14 cellular contexts compared by ENCODE assay signal in genomic region chr10:71978988-71979691, GRCh38. TPM values are rescaled to one million over a fixed set of nuclear protein-coding genes. Genes with fewer than 3 reads are reported as not detected.
DNase-seq lines count a peak whose midpoint lies in the region; ATAC-seq, FAIRE-seq and TF ChIP-seq lines count a peak whose summit lies in the region.
"Had no signal": no experiment of that assay in that cellular context is flagged by ENCODE, and none has a peak within 500 bp of the region (broad histone marks: within the 10 kb centered on the region; RNA-seq: fewer than 3 reads in every experiment).

No MANE protein-coding gene starts in this region.

- DNase-seq in WTC11 (ENCODE audit: low spot score) (no peak), H1 (ENCODE audit: low read depth in 1 of 2, low spot score in 2 of 2) (no peak), neural progenitor cell (ENCODE audit: low spot score) (no peak), tibial nerve (ENCODE audit: low spot score in 2 of 2) (no peak), DMS53 treated with DMSO at 0.1 percent for 48 hours (lab: John Stamatoyannopoulos, UW; ENCODE audit: unreplicated experiment) (no peak), SKM-1 (lab: John Stamatoyannopoulos, UW; ENCODE audit: unreplicated experiment) (no peak)
- DNase-seq in stimulated activated naive CD4-positive, alpha-beta T cell treated with Interleukin-2 at 50 U/mL for 16 hours (lab: John Stamatoyannopoulos, UW), result no peak
- DNase-seq: islet precursor cell; NCI-H2029; stimulated activated CD4-positive, alpha-beta T cell treated with anti-CD3 and anti-CD28 coated beads, Interleukin-4, amount 100 ng/mL, for 1 hour had no signal

- no peaks in the 10 kb centered on the region for H3K9me3 ChIP-seq in H1 (ENCODE audit: insufficient read depth in 2 of 2, low read depth in 1 of 2, low read length in 1 of 2)
- H3K9me3 ChIP-seq in neural progenitor cell (ENCODE audit: low read depth), result no peaks in the 10 kb centered on the region
- H3K9me3 ChIP-seq in tibial nerve, result no peaks in the 10 kb centered on the region

- no peaks in the 10 kb centered on the region for H3K27me3 ChIP-seq in H1 (replicated peaks in 1 of 4; ENCODE audit: control insufficient read depth in 3 of 4, extremely low read depth in 1 of 4, insufficient read depth in 3 of 4, low read length in 3 of 4)
- no peaks in the 10 kb centered on the region for H3K27me3 ChIP-seq in neural progenitor cell
- no peaks in the 10 kb centered on the region for H3K27me3 ChIP-seq in tibial nerve
- H3K27me3 ChIP-seq: cardiac muscle cell had no signal

- ATAC-seq in WTC11, result no peak

- H3K14ac ChIP-seq in H1 (ENCODE audit: insufficient read length), result no peak overlapping the region

- no peak overlapping the region for H3K23ac ChIP-seq in H1 (ENCODE audit: insufficient read length)

- H3K56ac ChIP-seq in H1 (replicated peaks; ENCODE audit: insufficient read length, low read depth, low read length), result no peak overlapping the region

- peaks cover 16% of the 10 kb centered on the region for H3F3A ChIP-seq in neural progenitor cell (ENCODE audit: low read depth)

- no peak for FAIRE-seq in H1 (lab: Jason Lieb, UNC)

- no peak overlapping the region for H3K4ac ChIP-seq in H1 (replicated peaks; ENCODE audit: insufficient read length, low read depth, low read length)

- no peaks in the 10 kb centered on the region for H3K9me3 Mint-ChIP-seq in WTC11
- H3K9me3 Mint-ChIP-seq in neural progenitor cell, result peaks cover 2% of the 10 kb centered on the region
- H3K9me3 Mint-ChIP-seq: activated naive CD4-positive, alpha-beta T cell treated with anti-CD3 and anti-CD28 coated beads for 36 hours; H9 had no signal

- H2AK5ac ChIP-seq in H1 (ENCODE audit: low read depth, low read length), result no peak overlapping the region

- H3K4me1 Mint-ChIP-seq in WTC11 (peaks cover 27% of the 10 kb centered on the region), neural progenitor cell (peaks cover 77% of the 10 kb centered on the region)
- H3K4me1 Mint-ChIP-seq: CD14-positive monocyte had no signal

- no peak overlapping the region; the same call in 1 of the 2 replicates for H2BK12ac ChIP-seq in H1 (ENCODE audit: low read depth, low read length)

- 0 out of 2 replicates have a peak overlapping the region, but pooled peaks have one; percentile 43 for H2BK20ac ChIP-seq in H1 (ENCODE audit: low read length)

- H4K91ac ChIP-seq in H1 (replicated peaks; ENCODE audit: insufficient read length, low read length), result no peak overlapping the region

- H3K9ac ChIP-seq in H1 (replicated peaks in 1 of 4; ENCODE audit: extremely low read depth in 1 of 4, low read depth in 3 of 4, low read length in 3 of 4), result no peak overlapping the region
- H3K9ac ChIP-seq in neural progenitor cell, result no peak overlapping the region

- H3K79me1 ChIP-seq in H1 (ENCODE audit: low read depth, low read length), result no peaks in the 10 kb centered on the region

- no peak overlapping the region for H3K27ac ChIP-seq in H1 (ENCODE audit: low read depth, low read length)
- no peak overlapping the region for H3K27ac ChIP-seq in neural progenitor cell
- peak overlapping the region; percentile 38 to 99 (median 82) for H3K27ac ChIP-seq in tibial nerve
- H3K27ac ChIP-seq: cardiac muscle cell had no signal

- H3K4me3 ChIP-seq in H1 (ENCODE audit: extremely low read depth in 1 of 4, insufficient read depth in 2 of 4, low read depth in 3 of 4, low read length in 4 of 4), result no peak overlapping the region
- H3K4me3 ChIP-seq in neural progenitor cell, result no peak overlapping the region
- H3K4me3 ChIP-seq in tibial nerve, result no peak overlapping the region
- H3K4me3 ChIP-seq: cardiac muscle cell had no signal

- H3K4me2 ChIP-seq in H1 (ENCODE audit: insufficient read depth in 1 of 2, low read depth in 2 of 2, low read length in 2 of 2), result no peak overlapping the region
- H3K4me2 ChIP-seq in neural progenitor cell, result no peak overlapping the region

- H2AFZ ChIP-seq in H1 (ENCODE audit: low read length) (no peak overlapping the region), neural progenitor cell (replicated peaks) (no peak overlapping the region)

- no peaks in the 10 kb centered on the region for H3K23me2 ChIP-seq in H1 (ENCODE audit: low read depth, low read length)

- peaks cover 0 to 14% (median 4%) of the 10 kb centered on the region in 4 experiments; a peak in 4 of 7 replicates for H3K4me1 ChIP-seq in H1 (replicated peaks in 1 of 4; ENCODE audit: control insufficient read depth in 3 of 4, insufficient read depth in 4 of 4, low read length in 3 of 4)
- H3K4me1 ChIP-seq in neural progenitor cell, result peaks cover 43% of the 10 kb centered on the region
- H3K4me1 ChIP-seq in tibial nerve, result peaks cover 6 to 100% (median 97%) of the 10 kb centered on the region in 4 donors

- H3K27ac Mint-ChIP-seq in WTC11 (0 out of 2 replicates have a peak overlapping the region, but pooled peaks have one; percentile 21), neural progenitor cell (peak overlapping the region; percentile 15)
- H3K27ac Mint-ChIP-seq: activated naive CD4-positive, alpha-beta T cell treated with anti-CD3 and anti-CD28 coated beads for 36 hours had no signal

- TF ChIP-seq CTCF in WTC11 (IDR thresholded peaks at IDR 0.05) (no peak), H1 (IDR thresholded peaks at IDR 0.05; ENCODE audit: control extremely low read depth in 1 of 3, insufficient read depth in 1 of 3, low read depth in 1 of 3, low read length in 3 of 3) (no peak), neural progenitor cell (IDR thresholded peaks at IDR 0.05) (no peak), tibial nerve (IDR thresholded peaks at IDR 0.05) (no peak)

- POLR2A ChIA-PET in WTC11 (lab: Charles Lee) (no interaction called here), H1 (lab: Charles Lee; ENCODE audit: partially characterized antibody) (no interaction called here)

- H3K27me3 Mint-ChIP-seq in WTC11 (ENCODE audit: low read depth) (no peaks in the 10 kb centered on the region), neural progenitor cell (ENCODE audit: insufficient read depth, low read depth) (no peaks in the 10 kb centered on the region)

- TF ChIP-seq EP300 in H1 (IDR thresholded peaks at IDR 0.05; ENCODE audit: borderline replicate concordance in 1 of 2, low read depth in 2 of 2, low read length in 2 of 2) (no peak), tibial nerve (IDR thresholded peaks at IDR 0.05) (no peak)

- H4K8ac ChIP-seq in H1 (ENCODE audit: extremely low read depth, insufficient read depth, low read length), result no peak overlapping the region

- H2BK120ac ChIP-seq in H1 (replicated peaks; ENCODE audit: low read depth, low read length), result no peak overlapping the region

- H3K18ac ChIP-seq in H1 (ENCODE audit: extremely low read depth, low read length), result no peak overlapping the region

- 0 out of 2 replicates have a peak overlapping the region, but pooled peaks have one; percentile 3 for H2BK5ac ChIP-seq in H1 (ENCODE audit: low read depth, low read length)

- no peak for TF ChIP-seq RAD21 in H1 (IDR thresholded peaks at IDR 0.05 in 1 of 2, conservative IDR thresholded peaks at IDR 0.05 in 1 of 2; ENCODE audit: low read depth in 2 of 2, low read length in 2 of 2)

- no peak overlapping the region for H4K5ac ChIP-seq in H1 (ENCODE audit: insufficient read length, low read depth, low read length)

- WGBS in H1 (ENCODE audit: extremely low coverage in 1 of 2, insufficient coverage in 1 of 2, insufficient read length in 1 of 2, insufficient replicate concordance in 2 of 2, low coverage in 1 of 2, low lambda C conversion rate in 2 of 2, missing lambda C conversion rate in 1 of 2), 2 experiments, result 91% methylated on average over 15 of the region's 15 CpGs; no CpG with 5 or more reads in 1 of the 2 experiments
- WGBS in tibial nerve, 2 donors, result 60 to 62% methylated on average over 15 of the region's 15 CpGs

- H3K79me2 ChIP-seq in H1 (ENCODE audit: control insufficient read depth in 1 of 2, insufficient read depth in 2 of 2, low read length in 2 of 2) (no peaks in the 10 kb centered on the region), neural progenitor cell (ENCODE audit: low read depth) (peaks cover 5% of the 10 kb centered on the region)

- H3K36me3 ChIP-seq in H1 (ENCODE audit: control insufficient read depth in 2 of 4, insufficient read depth in 4 of 4, low read length in 3 of 4) (no peaks in the 10 kb centered on the region), neural progenitor cell (no peaks in the 10 kb centered on the region), tibial nerve (no peaks in the 10 kb centered on the region)
- H3K36me3 ChIP-seq: cardiac muscle cell had no signal

- CTCF ChIA-PET in WTC11 (lab: Charles Lee) (interaction anchor here (1.1 to 3.6 kb wide), 2 partner anchors 15 to 69 kb away, joined by 5 to 17 read pairs; partner anchors contain the start of gene CHST3), H1 (lab: Charles Lee; ENCODE audit: partially characterized antibody) (interaction anchor here (1.0 to 3.2 kb wide), 8 partner anchors 9 to 167 kb away, joined by 3 to 27 read pairs (median 6); no protein-coding TSS in a partner anchor)

- H2BK15ac ChIP-seq in H1 (ENCODE audit: low read length), result no peak overlapping the region

- H3K4me3 Mint-ChIP-seq in WTC11 (no peak overlapping the region), neural progenitor cell (no peak overlapping the region)
- H3K4me3 Mint-ChIP-seq: activated naive CD4-positive, alpha-beta T cell treated with anti-CD3 and anti-CD28 coated beads for 36 hours; CD14-positive monocyte; H9 had no signal

- TF ChIP-seq POLR2A in H1 (IDR thresholded peaks at IDR 0.05; ENCODE audit: control extremely low read depth in 1 of 2, low read depth in 2 of 2, low read length in 2 of 2) (no peak), tibial nerve (IDR thresholded peaks at IDR 0.05) (no peak)

- no peaks in the 10 kb centered on the region for H3K36me3 Mint-ChIP-seq in WTC11
- peaks cover 2% of the 10 kb centered on the region for H3K36me3 Mint-ChIP-seq in neural progenitor cell
- H3K36me3 Mint-ChIP-seq: CD14-positive monocyte had no signal

- H4K20me1 ChIP-seq in H1 (replicated peaks in 1 of 2; ENCODE audit: control insufficient read depth in 1 of 2, insufficient read depth in 2 of 2, low read length in 2 of 2) (no peaks in the 10 kb centered on the region), neural progenitor cell (ENCODE audit: low read depth) (peaks cover 9% of the 10 kb centered on the region)

TF ChIP-seq in H1, 55 proteins besides CTCF, POLR2A, EP300 and RAD21 (continues in another document):
- TF ChIP-seq TBP (IDR thresholded peaks at IDR 0.05; ENCODE audit: low read depth, low read length) (no peak), MAFK (IDR thresholded peaks at IDR 0.05; ENCODE audit: low read depth, low read length) (no peak)

RNA-seq across cellular contexts. Expression of gene CHST3, which starts 14.9 kb away (rescaled TPM):
- total RNA-seq in WTC11 (2021), result 5.6 to 7.0 TPM (median 5.9 TPM) in 3 replicates
- total RNA-seq in H1 (2021; fragmentation: NEBNext Ultra II Directional; extraction: Animal tissue kit (Norgen Biotek cat#: 25700)), result 5.7 and 5.8 TPM in 2 replicates
- polyA plus RNA-seq in H1 (2011; rRNA removed), result 2.0 and 2.4 TPM in 2 replicates
- polyA plus RNA-seq in H1 (2011; cell fraction: cytosol; rRNA removed), result 2.0 TPM
- polyA plus RNA-seq in H1 (2011; cell fraction: nucleus; rRNA removed), result 2.8 TPM
- polyA plus RNA-seq in H1 (2012, experiment 1 of 2), result 2.5 to 3.3 TPM (median 2.9 TPM) in 4 replicates
- 2.1 TPM for polyA plus RNA-seq in H1 (2012, experiment 2 of 2)
- polyA plus RNA-seq in H1 (2013, experiment 1 of 2), result 3.7 TPM
- 4.5 TPM for polyA plus RNA-seq in H1 (2013, experiment 2 of 2)
- 3.9 and 5.0 TPM in 2 replicates for polyA minus RNA-seq in H1 (2011; rRNA and poly(A)+ RNA removed)
- 3.6 TPM for polyA minus RNA-seq in H1 (2011; cell fraction: cytosol; rRNA and poly(A)+ RNA removed)
- polyA minus RNA-seq in H1 (2011; cell fraction: nucleus; rRNA and poly(A)+ RNA removed), result 4.4 TPM
- total RNA-seq in neural progenitor cell (ENCODE audit: low replicate concordance), result 9.1 and 11.9 TPM in 2 replicates
- 10 to 100 TPM; 41.2 to 56.4 (median 47.4) TPM for total RNA-seq in tibial nerve
- polyA plus RNA-seq: CD14-positive monocyte had no signal

Comparison
In these comparisons a context has a peak if more than half of its experiments do, and no peak if none do; other contexts are left out.
1. H3K27ac ChIP-seq: peak in tibial nerve (4 of 4); none in H1 (single experiment) and neural progenitor cell (single experiment).